11 cellular contexts compared by ENCODE assay signal in genomic region chr2:239224249-239224605, GRCh38.
DNase-seq lines count a peak whose midpoint lies in the region; ATAC-seq and TF ChIP-seq lines count a peak whose summit lies in the region.
"Had no signal": no experiment of that assay in that cellular context is flagged by ENCODE, and none has a peak within 500 bp of the region (broad histone marks: within the 10 kb centered on the region; RNA-seq: fewer than 3 reads in every experiment).

No MANE protein-coding gene starts in this region.

- no peaks in the 10 kb centered on the region for H3K9me3 Mint-ChIP-seq in activated CD4-positive, alpha-beta memory T cell treated with anti-CD3 and anti-CD28 coated beads for 36 hours
- peaks cover 4% of the 10 kb centered on the region for H3K9me3 Mint-ChIP-seq in activated CD4-positive, alpha-beta memory T cell treated with anti-CD3 and anti-CD28 coated beads, Interleukin-2, amount 10 ng/mL, durations not matched to agents 7 days and 5 days
- H3K9me3 Mint-ChIP-seq in activated naive CD8-positive, alpha-beta T cell treated with anti-CD3 and anti-CD28 coated beads, Interleukin-2, amount 50 U/mL, for 24 hours: no peaks in the 10 kb centered on the region
- no peaks in the 10 kb centered on the region for H3K9me3 Mint-ChIP-seq in activated T-helper 17 cell treated with anti-CD3 and anti-CD28 coated beads, Interleukin-2, amount 50 U/mL, for 72 hours

- H2BK120ac ChIP-seq in mesenchymal stem cell (ENCODE audit: low read depth, low read length): no peak overlapping the region

- no peaks in the 10 kb centered on the region for H3K27me3 Mint-ChIP-seq in activated CD4-positive, alpha-beta memory T cell treated with anti-CD3 and anti-CD28 coated beads for 36 hours
- no peaks in the 10 kb centered on the region for H3K27me3 Mint-ChIP-seq in activated CD4-positive, alpha-beta memory T cell treated with anti-CD3 and anti-CD28 coated beads, Interleukin-2, amount 10 ng/mL, durations not matched to agents 7 days and 5 days
- no peaks in the 10 kb centered on the region for H3K27me3 Mint-ChIP-seq in activated naive CD8-positive, alpha-beta T cell treated with anti-CD3 and anti-CD28 coated beads, Interleukin-2, amount 50 U/mL, for 24 hours
- H3K27me3 Mint-ChIP-seq in activated T-helper 17 cell treated with anti-CD3 and anti-CD28 coated beads, Interleukin-2, amount 50 U/mL, for 72 hours: no peaks in the 10 kb centered on the region

- H3K4me1 ChIP-seq in mesenchymal stem cell (ENCODE audit: control insufficient read depth, insufficient read depth, low read depth, low read length) (peaks cover 41% of the 10 kb centered on the region), suprapubic skin (peaks cover 82% of the 10 kb centered on the region), OCI-LY7 (ENCODE audit: insufficient read depth, low read length, poor library complexity, severe bottlenecking) (no peaks in the 10 kb centered on the region)

- H2BK15ac ChIP-seq in mesenchymal stem cell (ENCODE audit: low read depth, poor library complexity, severe bottlenecking): peak overlapping the region; percentile 80

- no peak for ATAC-seq in activated naive CD8-positive, alpha-beta T cell treated with anti-CD3 and anti-CD28 coated beads, Interleukin-2, amount 50 U/mL, for 24 hours
- ATAC-seq in GM21619 (IDR thresholded peaks at IDR 0.05; ENCODE audit: unreplicated experiment): no peak
- ATAC-seq in activated T-helper 17 cell treated with anti-CD3 and anti-CD28 coated beads, Interleukin-2, amount 50 U/mL, for 72 hours (replicated peaks): no peak
- ATAC-seq: PC-3 had no signal

- H3K4me2 ChIP-seq in mesenchymal stem cell (ENCODE audit: low read length, poor library complexity, severe bottlenecking): no peak overlapping the region
- H3K4me2 ChIP-seq in OCI-LY7 (ENCODE audit: low read length): no peak overlapping the region

- H3K9me3 ChIP-seq in mesenchymal stem cell (ENCODE audit: control insufficient read depth, low read length): no peaks in the 10 kb centered on the region
- no peaks in the 10 kb centered on the region for H3K9me3 ChIP-seq in suprapubic skin
- H3K9me3 ChIP-seq in OCI-LY7 (ENCODE audit: low read length): no peaks in the 10 kb centered on the region

- H3K9me2 ChIP-seq in OCI-LY7 (ENCODE audit: insufficient read depth, low read length): no peaks in the 10 kb centered on the region

- TF ChIP-seq POLR2A in suprapubic skin (IDR thresholded peaks at IDR 0.05): no peak

- H2AFZ ChIP-seq in mesenchymal stem cell (ENCODE audit: low read depth, low read length): no peak overlapping the region
- H2AFZ ChIP-seq in OCI-LY7 (ENCODE audit: low read length): no peak overlapping the region

- H3K27ac Mint-ChIP-seq in activated CD4-positive, alpha-beta memory T cell treated with anti-CD3 and anti-CD28 coated beads for 36 hours: peak overlapping the region; percentile 11
- H3K27ac Mint-ChIP-seq in activated CD4-positive, alpha-beta memory T cell treated with anti-CD3 and anti-CD28 coated beads, Interleukin-2, amount 10 ng/mL, durations not matched to agents 7 days and 5 days: no peak overlapping the region
- peak overlapping the region; percentile 40 for H3K27ac Mint-ChIP-seq in activated naive CD8-positive, alpha-beta T cell treated with anti-CD3 and anti-CD28 coated beads, Interleukin-2, amount 50 U/mL, for 24 hours
- no peak overlapping the region for H3K27ac Mint-ChIP-seq in activated T-helper 17 cell treated with anti-CD3 and anti-CD28 coated beads, Interleukin-2, amount 50 U/mL, for 72 hours

- H2BK12ac ChIP-seq in mesenchymal stem cell (ENCODE audit: low read length in 2 of 2): no peak overlapping the region

- peak overlapping the region; percentile 6 for H2AK5ac ChIP-seq in mesenchymal stem cell (ENCODE audit: low read length, severe bottlenecking)

- peak overlapping the region; percentile 47 for H3K9ac ChIP-seq in mesenchymal stem cell (ENCODE audit: low read length)

- TF ChIP-seq CTCF in suprapubic skin (IDR thresholded peaks at IDR 0.05) (no peak), OCI-LY7 (conservative IDR thresholded peaks at IDR 0.05; ENCODE audit: low read length) (no peak)

- BruUV-seq in OCI-LY7 (replicated peaks; lab: Mats Ljungman, UMichigan): no TSS peak

- no peaks in the 10 kb centered on the region for H3K79me2 ChIP-seq in OCI-LY7 (ENCODE audit: insufficient read depth, low read depth, low read length)

- no peak for TF ChIP-seq EP300 in suprapubic skin (IDR thresholded peaks at IDR 0.05)

- no peaks in the 10 kb centered on the region for H3K27me3 ChIP-seq in mesenchymal stem cell (ENCODE audit: control insufficient read depth in 1 of 2, insufficient read depth in 1 of 2, low read length in 2 of 2)
- H3K27me3 ChIP-seq in suprapubic skin: no peaks in the 10 kb centered on the region

- peak overlapping the region; percentile 62 for H4K91ac ChIP-seq in mesenchymal stem cell (ENCODE audit: low read length)

- DNase-seq in activated CD4-positive, alpha-beta memory T cell treated with anti-CD3 and anti-CD28 coated beads for 36 hours: no peak
- no peak for DNase-seq in activated CD4-positive, alpha-beta memory T cell treated with anti-CD3 and anti-CD28 coated beads, Interleukin-2, amount 10 ng/mL, durations not matched to agents 7 days and 5 days
- no peak for DNase-seq in activated naive CD8-positive, alpha-beta T cell treated with anti-CD3 and anti-CD28 coated beads, Interleukin-2, amount 50 U/mL, for 24 hours
- DNase-seq in mesenchymal stem cell (no peak), suprapubic skin (ENCODE audit: low spot score in 2 of 2) (peak in 1 of 2 donors; percentile 57), OCI-LY7 (ENCODE audit: low spot score) (no peak)
- DNase-seq: EL, PC-3 had no signal

- peaks cover 1% of the 10 kb centered on the region for H3K36me3 Mint-ChIP-seq in activated CD4-positive, alpha-beta memory T cell treated with anti-CD3 and anti-CD28 coated beads for 36 hours
- peaks cover 13% of the 10 kb centered on the region for H3K36me3 Mint-ChIP-seq in activated CD4-positive, alpha-beta memory T cell treated with anti-CD3 and anti-CD28 coated beads, Interleukin-2, amount 10 ng/mL, durations not matched to agents 7 days and 5 days (ENCODE audit: low read depth)
- H3K36me3 Mint-ChIP-seq in activated naive CD8-positive, alpha-beta T cell treated with anti-CD3 and anti-CD28 coated beads, Interleukin-2, amount 50 U/mL, for 24 hours (ENCODE audit: low read depth): peaks cover under 1% of the 10 kb centered on the region
- no peaks in the 10 kb centered on the region for H3K36me3 Mint-ChIP-seq in activated T-helper 17 cell treated with anti-CD3 and anti-CD28 coated beads, Interleukin-2, amount 50 U/mL, for 72 hours (ENCODE audit: low read depth)

- peak overlapping the region; percentile 59 for H4K8ac ChIP-seq in mesenchymal stem cell (ENCODE audit: low read length)

- H3K14ac ChIP-seq in mesenchymal stem cell (ENCODE audit: low read length in 2 of 2): no peak overlapping the region

- no peaks in the 10 kb centered on the region; the same call in 1 of the 2 replicates for H4K20me1 ChIP-seq in OCI-LY7 (ENCODE audit: insufficient read depth, low read length)

- H3K4me3 ChIP-seq in mesenchymal stem cell (ENCODE audit: insufficient read depth in 1 of 2, low read depth in 1 of 2, low read length in 2 of 2) (no peak overlapping the region), suprapubic skin (no peak overlapping the region), OCI-LY7 (ENCODE audit: low read depth, low read length, poor library complexity, severe bottlenecking) (no peak overlapping the region)
- H3K4me3 ChIP-seq: skin epidermis had no signal

- CTCF ChIA-PET in activated CD4-positive, alpha-beta memory T cell treated with anti-CD3 and anti-CD28 coated beads for 36 hours (lab: Charles Lee): no interaction called here
- CTCF ChIA-PET in activated CD4-positive, alpha-beta memory T cell treated with anti-CD3 and anti-CD28 coated beads, Interleukin-2, amount 10 ng/mL, durations not matched to agents 7 days and 5 days (lab: Charles Lee): no interaction called here
- CTCF ChIA-PET in OCI-LY7 (lab: Charles Lee; ENCODE audit: unreplicated experiment): no interaction called here

- H2BK5ac ChIP-seq in mesenchymal stem cell (ENCODE audit: low read depth, low read length, poor library complexity, severe bottlenecking): no peak overlapping the region

- intact Hi-C loops in activated CD4-positive, alpha-beta memory T cell treated with anti-CD3 and anti-CD28 coated beads for 36 hours (cut with micrococcal nuclease): no loop called here
- intact Hi-C loops in OCI-LY7 (cut with micrococcal nuclease; ENCODE audit: unreplicated experiment): no loop called here

- H3K36me3 ChIP-seq in mesenchymal stem cell (ENCODE audit: control insufficient read depth in 1 of 2, insufficient read depth in 2 of 2, low read depth in 1 of 2, low read length in 2 of 2) (peaks cover 0 to 3% of the 10 kb centered on the region in 2 experiments), suprapubic skin (no peaks in the 10 kb centered on the region), OCI-LY7 (ENCODE audit: insufficient read depth, low read length) (no peaks in the 10 kb centered on the region)

- WGBS in mesenchymal stem cell: 94% methylated on average over 12 of the region's 13 CpGs
- 88% methylated on average over 13 of the region's 13 CpGs for WGBS in suprapubic skin

- H3K4me1 Mint-ChIP-seq in activated CD4-positive, alpha-beta memory T cell treated with anti-CD3 and anti-CD28 coated beads for 36 hours (ENCODE audit: low read depth): peaks cover 63% of the 10 kb centered on the region
- H3K4me1 Mint-ChIP-seq in activated CD4-positive, alpha-beta memory T cell treated with anti-CD3 and anti-CD28 coated beads, Interleukin-2, amount 10 ng/mL, durations not matched to agents 7 days and 5 days: peaks cover 57% of the 10 kb centered on the region
- H3K4me1 Mint-ChIP-seq in activated naive CD8-positive, alpha-beta T cell treated with anti-CD3 and anti-CD28 coated beads, Interleukin-2, amount 50 U/mL, for 24 hours: peaks cover 73% of the 10 kb centered on the region
- peaks cover 44% of the 10 kb centered on the region for H3K4me1 Mint-ChIP-seq in activated T-helper 17 cell treated with anti-CD3 and anti-CD28 coated beads, Interleukin-2, amount 50 U/mL, for 72 hours

- peak overlapping the region in 1 of 2 experiments; percentile 52 for H3K18ac ChIP-seq in mesenchymal stem cell (ENCODE audit: low read depth in 1 of 2, low read length in 2 of 2)

- H3K79me1 ChIP-seq in mesenchymal stem cell (replicated peaks; ENCODE audit: low read length, poor library complexity, severe bottlenecking): peaks cover 46% of the 10 kb centered on the region

- POLR2A ChIA-PET in activated CD4-positive, alpha-beta memory T cell treated with anti-CD3 and anti-CD28 coated beads for 36 hours (lab: Charles Lee): no interaction called here
- POLR2A ChIA-PET in activated CD4-positive, alpha-beta memory T cell treated with anti-CD3 and anti-CD28 coated beads, Interleukin-2, amount 10 ng/mL, durations not matched to agents 7 days and 5 days (lab: Charles Lee): no interaction called here
- POLR2A ChIA-PET in OCI-LY7 (lab: Charles Lee): no interaction called here

- no peak overlapping the region for H3K23ac ChIP-seq in mesenchymal stem cell (ENCODE audit: low read length in 2 of 2)

- H3K4me3 Mint-ChIP-seq in activated CD4-positive, alpha-beta memory T cell treated with anti-CD3 and anti-CD28 coated beads for 36 hours: no peak overlapping the region
- no peak overlapping the region for H3K4me3 Mint-ChIP-seq in activated CD4-positive, alpha-beta memory T cell treated with anti-CD3 and anti-CD28 coated beads, Interleukin-2, amount 10 ng/mL, durations not matched to agents 7 days and 5 days
- no peak overlapping the region for H3K4me3 Mint-ChIP-seq in activated naive CD8-positive, alpha-beta T cell treated with anti-CD3 and anti-CD28 coated beads, Interleukin-2, amount 50 U/mL, for 24 hours
- H3K4me3 Mint-ChIP-seq in activated T-helper 17 cell treated with anti-CD3 and anti-CD28 coated beads, Interleukin-2, amount 50 U/mL, for 72 hours: no peak overlapping the region

- peak overlapping the region in 1 of 2 experiments; percentile 25 for H3K4ac ChIP-seq in mesenchymal stem cell (ENCODE audit: low read depth in 1 of 2, low read length in 2 of 2)

- H3K27ac ChIP-seq in mesenchymal stem cell (ENCODE audit: low read length, poor library complexity, severe bottlenecking) (no peak overlapping the region), suprapubic skin (peak overlapping the region; percentile 91), OCI-LY7 (ENCODE audit: low read depth, low read length, poor library complexity, severe bottlenecking) (no peak overlapping the region)

Comparison
In these comparisons a context has a peak if more than half of its experiments do, and no peak if none do; other contexts are left out.
1. H3K27ac Mint-ChIP-seq: peak in activated CD4-positive, alpha-beta memory T cell treated with anti-CD3 and anti-CD28 coated beads for 36 hours (single experiment) and activated naive CD8-positive, alpha-beta T cell treated with anti-CD3 and anti-CD28 coated beads, Interleukin-2, amount 50 U/mL, for 24 hours (single experiment); none in activated CD4-positive, alpha-beta memory T cell treated with anti-CD3 and anti-CD28 coated beads, Interleukin-2, amount 10 ng/mL, durations not matched to agents 7 days and 5 days (single experiment) and activated T-helper 17 cell treated with anti-CD3 and anti-CD28 coated beads, Interleukin-2, amount 50 U/mL, for 72 hours (single experiment).